ENCODE assay signal across 2 cellular contexts in the genomic region with DNA sequence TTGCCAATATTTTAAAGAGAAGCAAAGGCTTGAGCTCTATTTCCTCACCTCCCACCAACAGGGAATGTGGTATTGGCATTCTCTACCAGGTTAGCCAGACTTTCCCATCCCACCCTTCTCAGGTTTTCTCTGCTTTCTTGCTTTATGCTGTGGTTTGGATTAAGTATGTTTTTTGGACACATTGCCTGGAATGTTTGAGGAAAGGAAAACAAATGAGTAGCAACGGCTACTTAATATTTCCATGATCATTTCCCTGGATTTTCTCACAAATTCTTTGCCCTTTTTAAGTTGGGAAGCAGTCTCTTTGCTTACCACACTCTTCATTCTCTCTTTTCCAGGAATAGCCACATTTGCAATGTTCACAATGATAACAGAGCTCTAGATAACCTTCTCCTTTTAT.
TF ChIP-seq lines count a peak whose summit lies in the region.

No MANE protein-coding gene starts in this region.

TF ChIP-seq in WTC11, 78 proteins besides CTCF, POLR2A, EP300 and RAD21 (continued from another document):
- TF ChIP-seq ATF1 (CRISPR knock-in tag; IDR thresholded peaks at IDR 0.05) (no peak), ZNF138 (CRISPR knock-in tag; conservative IDR thresholded peaks at IDR 0.05) (no peak), ZNF423 (CRISPR knock-in tag; IDR thresholded peaks at IDR 0.05) (no peak), ZNF396 (CRISPR knock-in tag; IDR thresholded peaks at IDR 0.05; ENCODE audit: borderline replicate concordance) (no peak), SOX15 (CRISPR knock-in tag; IDR thresholded peaks at IDR 0.05) (no peak), PRRX2 (CRISPR knock-in tag; IDR thresholded peaks at IDR 0.05) (no peak), TCF7 (CRISPR knock-in tag; IDR thresholded peaks at IDR 0.05; ENCODE audit: low read depth) (no peak), FOXJ3 (CRISPR knock-in tag; IDR thresholded peaks at IDR 0.05; ENCODE audit: borderline replicate concordance) (no peak), CBFB (CRISPR knock-in tag; IDR thresholded peaks at IDR 0.05; ENCODE audit: low read depth) (no peak), NR3C1 (CRISPR knock-in tag; conservative IDR thresholded peaks at IDR 0.05; ENCODE audit: low read depth) (no peak), MXD4 (CRISPR knock-in tag; IDR thresholded peaks at IDR 0.05; ENCODE audit: borderline replicate concordance) (no peak)
- TF ChIP-seq, protein P1, sequence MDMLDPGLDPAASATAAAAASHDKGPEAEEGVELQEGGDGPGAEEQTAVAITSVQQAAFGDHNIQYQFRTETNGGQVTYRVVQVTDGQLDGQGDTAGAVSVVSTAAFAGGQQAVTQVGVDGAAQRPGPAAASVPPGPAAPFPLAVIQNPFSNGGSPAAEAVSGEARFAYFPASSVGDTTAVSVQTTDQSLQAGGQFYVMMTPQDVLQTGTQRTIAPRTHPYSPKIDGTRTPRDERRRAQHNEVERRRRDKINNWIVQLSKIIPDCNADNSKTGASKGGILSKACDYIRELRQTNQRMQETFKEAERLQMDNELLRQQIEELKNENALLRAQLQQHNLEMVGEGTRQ (CRISPR knock-in tag; IDR thresholded peaks at IDR 0.05) = no peak
- TF ChIP-seq, protein P2, sequence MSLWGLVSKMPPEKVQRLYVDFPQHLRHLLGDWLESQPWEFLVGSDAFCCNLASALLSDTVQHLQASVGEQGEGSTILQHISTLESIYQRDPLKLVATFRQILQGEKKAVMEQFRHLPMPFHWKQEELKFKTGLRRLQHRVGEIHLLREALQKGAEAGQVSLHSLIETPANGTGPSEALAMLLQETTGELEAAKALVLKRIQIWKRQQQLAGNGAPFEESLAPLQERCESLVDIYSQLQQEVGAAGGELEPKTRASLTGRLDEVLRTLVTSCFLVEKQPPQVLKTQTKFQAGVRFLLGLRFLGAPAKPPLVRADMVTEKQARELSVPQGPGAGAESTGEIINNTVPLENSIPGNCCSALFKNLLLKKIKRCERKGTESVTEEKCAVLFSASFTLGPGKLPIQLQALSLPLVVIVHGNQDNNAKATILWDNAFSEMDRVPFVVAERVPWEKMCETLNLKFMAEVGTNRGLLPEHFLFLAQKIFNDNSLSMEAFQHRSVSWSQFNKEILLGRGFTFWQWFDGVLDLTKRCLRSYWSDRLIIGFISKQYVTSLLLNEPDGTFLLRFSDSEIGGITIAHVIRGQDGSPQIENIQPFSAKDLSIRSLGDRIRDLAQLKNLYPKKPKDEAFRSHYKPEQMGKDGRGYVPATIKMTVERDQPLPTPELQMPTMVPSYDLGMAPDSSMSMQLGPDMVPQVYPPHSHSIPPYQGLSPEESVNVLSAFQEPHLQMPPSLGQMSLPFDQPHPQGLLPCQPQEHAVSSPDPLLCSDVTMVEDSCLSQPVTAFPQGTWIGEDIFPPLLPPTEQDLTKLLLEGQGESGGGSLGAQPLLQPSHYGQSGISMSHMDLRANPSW (CRISPR knock-in tag; conservative IDR thresholded peaks at IDR 0.05; ENCODE audit: low read depth) = no peak
- TF ChIP-seq, protein P3, sequence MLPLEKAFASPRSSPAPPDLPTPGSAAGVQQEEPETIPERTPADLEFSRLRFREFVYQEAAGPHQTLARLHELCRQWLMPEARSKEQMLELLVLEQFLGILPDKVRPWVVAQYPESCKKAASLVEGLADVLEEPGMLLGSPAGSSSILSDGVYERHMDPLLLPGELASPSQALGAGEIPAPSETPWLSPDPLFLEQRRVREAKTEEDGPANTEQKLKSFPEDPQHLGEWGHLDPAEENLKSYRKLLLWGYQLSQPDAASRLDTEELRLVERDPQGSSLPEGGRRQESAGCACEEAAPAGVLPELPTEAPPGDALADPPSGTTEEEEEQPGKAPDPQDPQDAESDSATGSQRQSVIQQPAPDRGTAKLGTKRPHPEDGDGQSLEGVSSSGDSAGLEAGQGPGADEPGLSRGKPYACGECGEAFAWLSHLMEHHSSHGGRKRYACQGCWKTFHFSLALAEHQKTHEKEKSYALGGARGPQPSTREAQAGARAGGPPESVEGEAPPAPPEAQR (CRISPR knock-in tag; IDR thresholded peaks at IDR 0.05) = no peak
- TF ChIP-seq, protein P4, sequence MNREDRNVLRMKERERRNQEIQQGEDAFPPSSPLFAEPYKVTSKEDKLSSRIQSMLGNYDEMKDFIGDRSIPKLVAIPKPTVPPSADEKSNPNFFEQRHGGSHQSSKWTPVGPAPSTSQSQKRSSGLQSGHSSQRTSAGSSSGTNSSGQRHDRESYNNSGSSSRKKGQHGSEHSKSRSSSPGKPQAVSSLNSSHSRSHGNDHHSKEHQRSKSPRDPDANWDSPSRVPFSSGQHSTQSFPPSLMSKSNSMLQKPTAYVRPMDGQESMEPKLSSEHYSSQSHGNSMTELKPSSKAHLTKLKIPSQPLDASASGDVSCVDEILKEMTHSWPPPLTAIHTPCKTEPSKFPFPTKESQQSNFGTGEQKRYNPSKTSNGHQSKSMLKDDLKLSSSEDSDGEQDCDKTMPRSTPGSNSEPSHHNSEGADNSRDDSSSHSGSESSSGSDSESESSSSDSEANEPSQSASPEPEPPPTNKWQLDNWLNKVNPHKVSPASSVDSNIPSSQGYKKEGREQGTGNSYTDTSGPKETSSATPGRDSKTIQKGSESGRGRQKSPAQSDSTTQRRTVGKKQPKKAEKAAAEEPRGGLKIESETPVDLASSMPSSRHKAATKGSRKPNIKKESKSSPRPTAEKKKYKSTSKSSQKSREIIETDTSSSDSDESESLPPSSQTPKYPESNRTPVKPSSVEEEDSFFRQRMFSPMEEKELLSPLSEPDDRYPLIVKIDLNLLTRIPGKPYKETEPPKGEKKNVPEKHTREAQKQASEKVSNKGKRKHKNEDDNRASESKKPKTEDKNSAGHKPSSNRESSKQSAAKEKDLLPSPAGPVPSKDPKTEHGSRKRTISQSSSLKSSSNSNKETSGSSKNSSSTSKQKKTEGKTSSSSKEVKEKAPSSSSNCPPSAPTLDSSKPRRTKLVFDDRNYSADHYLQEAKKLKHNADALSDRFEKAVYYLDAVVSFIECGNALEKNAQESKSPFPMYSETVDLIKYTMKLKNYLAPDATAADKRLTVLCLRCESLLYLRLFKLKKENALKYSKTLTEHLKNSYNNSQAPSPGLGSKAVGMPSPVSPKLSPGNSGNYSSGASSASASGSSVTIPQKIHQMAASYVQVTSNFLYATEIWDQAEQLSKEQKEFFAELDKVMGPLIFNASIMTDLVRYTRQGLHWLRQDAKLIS (CRISPR knock-in tag; IDR thresholded peaks at IDR 0.05; ENCODE audit: borderline replicate concordance) = no peak

TF ChIP-seq in H1, 55 proteins besides CTCF, POLR2A, EP300 and RAD21:
- TF ChIP-seq, protein P5, sequence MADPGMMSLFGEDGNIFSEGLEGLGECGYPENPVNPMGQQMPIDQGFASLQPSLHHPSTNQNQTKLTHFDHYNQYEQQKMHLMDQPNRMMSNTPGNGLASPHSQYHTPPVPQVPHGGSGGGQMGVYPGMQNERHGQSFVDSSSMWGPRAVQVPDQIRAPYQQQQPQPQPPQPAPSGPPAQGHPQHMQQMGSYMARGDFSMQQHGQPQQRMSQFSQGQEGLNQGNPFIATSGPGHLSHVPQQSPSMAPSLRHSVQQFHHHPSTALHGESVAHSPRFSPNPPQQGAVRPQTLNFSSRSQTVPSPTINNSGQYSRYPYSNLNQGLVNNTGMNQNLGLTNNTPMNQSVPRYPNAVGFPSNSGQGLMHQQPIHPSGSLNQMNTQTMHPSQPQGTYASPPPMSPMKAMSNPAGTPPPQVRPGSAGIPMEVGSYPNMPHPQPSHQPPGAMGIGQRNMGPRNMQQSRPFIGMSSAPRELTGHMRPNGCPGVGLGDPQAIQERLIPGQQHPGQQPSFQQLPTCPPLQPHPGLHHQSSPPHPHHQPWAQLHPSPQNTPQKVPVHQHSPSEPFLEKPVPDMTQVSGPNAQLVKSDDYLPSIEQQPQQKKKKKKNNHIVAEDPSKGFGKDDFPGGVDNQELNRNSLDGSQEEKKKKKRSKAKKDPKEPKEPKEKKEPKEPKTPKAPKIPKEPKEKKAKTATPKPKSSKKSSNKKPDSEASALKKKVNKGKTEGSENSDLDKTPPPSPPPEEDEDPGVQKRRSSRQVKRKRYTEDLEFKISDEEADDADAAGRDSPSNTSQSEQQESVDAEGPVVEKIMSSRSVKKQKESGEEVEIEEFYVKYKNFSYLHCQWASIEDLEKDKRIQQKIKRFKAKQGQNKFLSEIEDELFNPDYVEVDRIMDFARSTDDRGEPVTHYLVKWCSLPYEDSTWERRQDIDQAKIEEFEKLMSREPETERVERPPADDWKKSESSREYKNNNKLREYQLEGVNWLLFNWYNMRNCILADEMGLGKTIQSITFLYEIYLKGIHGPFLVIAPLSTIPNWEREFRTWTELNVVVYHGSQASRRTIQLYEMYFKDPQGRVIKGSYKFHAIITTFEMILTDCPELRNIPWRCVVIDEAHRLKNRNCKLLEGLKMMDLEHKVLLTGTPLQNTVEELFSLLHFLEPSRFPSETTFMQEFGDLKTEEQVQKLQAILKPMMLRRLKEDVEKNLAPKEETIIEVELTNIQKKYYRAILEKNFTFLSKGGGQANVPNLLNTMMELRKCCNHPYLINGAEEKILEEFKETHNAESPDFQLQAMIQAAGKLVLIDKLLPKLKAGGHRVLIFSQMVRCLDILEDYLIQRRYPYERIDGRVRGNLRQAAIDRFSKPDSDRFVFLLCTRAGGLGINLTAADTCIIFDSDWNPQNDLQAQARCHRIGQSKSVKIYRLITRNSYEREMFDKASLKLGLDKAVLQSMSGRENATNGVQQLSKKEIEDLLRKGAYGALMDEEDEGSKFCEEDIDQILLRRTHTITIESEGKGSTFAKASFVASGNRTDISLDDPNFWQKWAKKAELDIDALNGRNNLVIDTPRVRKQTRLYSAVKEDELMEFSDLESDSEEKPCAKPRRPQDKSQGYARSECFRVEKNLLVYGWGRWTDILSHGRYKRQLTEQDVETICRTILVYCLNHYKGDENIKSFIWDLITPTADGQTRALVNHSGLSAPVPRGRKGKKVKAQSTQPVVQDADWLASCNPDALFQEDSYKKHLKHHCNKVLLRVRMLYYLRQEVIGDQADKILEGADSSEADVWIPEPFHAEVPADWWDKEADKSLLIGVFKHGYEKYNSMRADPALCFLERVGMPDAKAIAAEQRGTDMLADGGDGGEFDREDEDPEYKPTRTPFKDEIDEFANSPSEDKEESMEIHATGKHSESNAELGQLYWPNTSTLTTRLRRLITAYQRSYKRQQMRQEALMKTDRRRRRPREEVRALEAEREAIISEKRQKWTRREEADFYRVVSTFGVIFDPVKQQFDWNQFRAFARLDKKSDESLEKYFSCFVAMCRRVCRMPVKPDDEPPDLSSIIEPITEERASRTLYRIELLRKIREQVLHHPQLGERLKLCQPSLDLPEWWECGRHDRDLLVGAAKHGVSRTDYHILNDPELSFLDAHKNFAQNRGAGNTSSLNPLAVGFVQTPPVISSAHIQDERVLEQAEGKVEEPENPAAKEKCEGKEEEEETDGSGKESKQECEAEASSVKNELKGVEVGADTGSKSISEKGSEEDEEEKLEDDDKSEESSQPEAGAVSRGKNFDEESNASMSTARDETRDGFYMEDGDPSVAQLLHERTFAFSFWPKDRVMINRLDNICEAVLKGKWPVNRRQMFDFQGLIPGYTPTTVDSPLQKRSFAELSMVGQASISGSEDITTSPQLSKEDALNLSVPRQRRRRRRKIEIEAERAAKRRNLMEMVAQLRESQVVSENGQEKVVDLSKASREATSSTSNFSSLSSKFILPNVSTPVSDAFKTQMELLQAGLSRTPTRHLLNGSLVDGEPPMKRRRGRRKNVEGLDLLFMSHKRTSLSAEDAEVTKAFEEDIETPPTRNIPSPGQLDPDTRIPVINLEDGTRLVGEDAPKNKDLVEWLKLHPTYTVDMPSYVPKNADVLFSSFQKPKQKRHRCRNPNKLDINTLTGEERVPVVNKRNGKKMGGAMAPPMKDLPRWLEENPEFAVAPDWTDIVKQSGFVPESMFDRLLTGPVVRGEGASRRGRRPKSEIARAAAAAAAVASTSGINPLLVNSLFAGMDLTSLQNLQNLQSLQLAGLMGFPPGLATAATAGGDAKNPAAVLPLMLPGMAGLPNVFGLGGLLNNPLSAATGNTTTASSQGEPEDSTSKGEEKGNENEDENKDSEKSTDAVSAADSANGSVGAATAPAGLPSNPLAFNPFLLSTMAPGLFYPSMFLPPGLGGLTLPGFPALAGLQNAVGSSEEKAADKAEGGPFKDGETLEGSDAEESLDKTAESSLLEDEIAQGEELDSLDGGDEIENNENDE (IDR thresholded peaks at IDR 0.05; ENCODE audit: insufficient replicate concordance, low read length) = no peak
- TF ChIP-seq, protein P6, sequence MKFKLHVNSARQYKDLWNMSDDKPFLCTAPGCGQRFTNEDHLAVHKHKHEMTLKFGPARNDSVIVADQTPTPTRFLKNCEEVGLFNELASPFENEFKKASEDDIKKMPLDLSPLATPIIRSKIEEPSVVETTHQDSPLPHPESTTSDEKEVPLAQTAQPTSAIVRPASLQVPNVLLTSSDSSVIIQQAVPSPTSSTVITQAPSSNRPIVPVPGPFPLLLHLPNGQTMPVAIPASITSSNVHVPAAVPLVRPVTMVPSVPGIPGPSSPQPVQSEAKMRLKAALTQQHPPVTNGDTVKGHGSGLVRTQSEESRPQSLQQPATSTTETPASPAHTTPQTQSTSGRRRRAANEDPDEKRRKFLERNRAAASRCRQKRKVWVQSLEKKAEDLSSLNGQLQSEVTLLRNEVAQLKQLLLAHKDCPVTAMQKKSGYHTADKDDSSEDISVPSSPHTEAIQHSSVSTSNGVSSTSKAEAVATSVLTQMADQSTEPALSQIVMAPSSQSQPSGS (IDR thresholded peaks at IDR 0.05; ENCODE audit: low read length) = no peak
- no peak for TF ChIP-seq CBX8 (IDR thresholded peaks at IDR 0.05; ENCODE audit: borderline replicate concordance, low read depth, low read length)
